Comparison of ENCODE assay signal across 10 cellular contexts in genomic region chr4:87068591-87069021, GRCh38.
DNase-seq lines count a peak whose midpoint lies in the region; ATAC-seq lines count a peak whose summit lies in the region.
"Had no signal": no experiment of that assay in that cellular context is flagged by ENCODE, and none has a peak within 500 bp of the region (broad histone marks: within the 10 kb centered on the region; RNA-seq: fewer than 3 reads in every experiment).

No MANE protein-coding gene starts in this region.

- H3K36me3 ChIP-seq in HUES48 (ENCODE audit: control insufficient read depth, insufficient read depth, low read length), result no peaks in the 10 kb centered on the region; the same call in 1 of the 2 replicates
- H3K36me3 ChIP-seq in stomach smooth muscle (ENCODE audit: control insufficient read depth in 2 of 2, insufficient read depth in 2 of 2, low read length in 2 of 2), result no peaks in the 10 kb centered on the region
- H3K36me3 ChIP-seq: ascending aorta had no signal

- H3K4me3 ChIP-seq in HUES48 (ENCODE audit: low read depth, low read length) (no peak overlapping the region), stomach smooth muscle (ENCODE audit: low read length in 2 of 2) (peak overlapping the region; percentile 48 to 52)
- H3K4me3 ChIP-seq: ascending aorta had no signal

- no peak for ATAC-seq in GM21717 (IDR thresholded peaks at IDR 0.05; ENCODE audit: unreplicated experiment)
- ATAC-seq in GM21737 (IDR thresholded peaks at IDR 0.05; ENCODE audit: unreplicated experiment), result no peak

- no peak overlapping the region for H3K9ac ChIP-seq in HUES48 (ENCODE audit: low read depth, low read length)
- H3K9ac ChIP-seq in stomach smooth muscle (ENCODE audit: low read length in 2 of 2), result peak overlapping the region; percentile 31 to 58

- H3K27ac ChIP-seq in HUES48 (ENCODE audit: low read depth, low read length) (peak overlapping the region; percentile 12), stomach smooth muscle (ENCODE audit: low read length) (peak overlapping the region; percentile 78)
- H3K27ac ChIP-seq: ascending aorta had no signal

- DNase-seq in NCI-H524 (lab: John Stamatoyannopoulos, UW) (peak; percentile 85 to 89), fibroblast of the conjunctiva (ENCODE audit: low read depth) (peak; percentile 85), middle frontal gyrus (ENCODE audit: extremely low spot score, low spot score) (no peak), T-helper 2 cell (no peak)
- DNase-seq: activated CD4-positive, alpha-beta T cell treated with anti-CD3 and anti-CD28 coated beads for 1 hour had no signal

- H3K27me3 ChIP-seq in HUES48 (ENCODE audit: control insufficient read depth, insufficient read depth, low read length) (no peaks in the 10 kb centered on the region), stomach smooth muscle (ENCODE audit: control insufficient read depth in 1 of 2, insufficient read depth in 2 of 2, low read length in 2 of 2) (no peaks in the 10 kb centered on the region)
- H3K27me3 ChIP-seq: ascending aorta had no signal

- H3K9me3 ChIP-seq in HUES48 (ENCODE audit: control insufficient read depth, insufficient read depth, low read length) (no peaks in the 10 kb centered on the region), stomach smooth muscle (ENCODE audit: control insufficient read depth in 2 of 2, low read length in 2 of 2) (no peaks in the 10 kb centered on the region)
- H3K9me3 ChIP-seq: ascending aorta had no signal

- H3K4me1 ChIP-seq in HUES48 (ENCODE audit: control insufficient read depth, insufficient read depth, low read length) (peaks cover 15% of the 10 kb centered on the region; the same call in 1 of the 2 replicates), stomach smooth muscle (ENCODE audit: control insufficient read depth, insufficient read depth, low read length) (peaks cover 21% of the 10 kb centered on the region)

Comparison
In these comparisons a context has a peak if more than half of its experiments do, and no peak if none do; other contexts are left out.
1. DNase-seq: peak in NCI-H524 (2 of 2) and fibroblast of the conjunctiva (single experiment); none in middle frontal gyrus (single experiment) and T-helper 2 cell (0 of 5).